Comparison of ENCODE assay signal across 15 cellular contexts in genomic region chr4:184784628-184785257, GRCh38.
DNase-seq lines count a peak whose midpoint lies in the region; ATAC-seq lines count a peak whose summit lies in the region.
"Had no signal": no experiment of that assay in that cellular context is flagged by ENCODE, and none has a peak within 500 bp of the region (broad histone marks: within the 10 kb centered on the region; RNA-seq: fewer than 3 reads in every experiment).

No MANE protein-coding gene starts in this region.

- DNase-seq in Ammon's horn (ENCODE audit: low spot score), result peak; percentile 53
- DNase-seq in NCI-H1694 (lab: John Stamatoyannopoulos, UW), result peak; percentile 92
- DNase-seq in cerebellar nuclear complex (lab: John Stamatoyannopoulos, UW), result peak; percentile 23 to 68
- DNase-seq in middle frontal gyrus (ENCODE audit: extremely low spot score, low spot score), result peak; percentile 33
- DNase-seq in islet precursor cell, result no peak
- DNase-seq in activated effector memory CD4-positive, alpha-beta T cell treated with anti-CD3 and anti-CD28 coated beads, Interleukin-2, amount 50 U/mL, for 16 hours, result no peak
- no peak for DNase-seq in effector CD4-positive, alpha-beta T cell
- DNase-seq: DMS153; HCEC 1CT; KG1; NCI-H1048; NCI-H2107; NK-92 treated with Interleukin-12 subunit alpha and Interleukin-12 subunit beta, amount 100 ng/mL, for 24 hours; SHP77 had no signal

- no peak for ATAC-seq in GM21390 (IDR thresholded peaks at IDR 0.05; ENCODE audit: unreplicated experiment)

Comparison
In these comparisons a context has a peak if more than half of its experiments do, and no peak if none do; other contexts are left out.
1. DNase-seq: peak in Ammon's horn (single experiment), NCI-H1694 (single experiment), cerebellar nuclear complex (2 of 2) and middle frontal gyrus (single experiment); none in islet precursor cell (single experiment), activated effector memory CD4-positive, alpha-beta T cell treated with anti-CD3 and anti-CD28 coated beads, Interleukin-2, amount 50 U/mL, for 16 hours (single experiment) and effector CD4-positive, alpha-beta T cell (single experiment).